9 cellular contexts compared by ENCODE assay signal in the genomic region with DNA sequence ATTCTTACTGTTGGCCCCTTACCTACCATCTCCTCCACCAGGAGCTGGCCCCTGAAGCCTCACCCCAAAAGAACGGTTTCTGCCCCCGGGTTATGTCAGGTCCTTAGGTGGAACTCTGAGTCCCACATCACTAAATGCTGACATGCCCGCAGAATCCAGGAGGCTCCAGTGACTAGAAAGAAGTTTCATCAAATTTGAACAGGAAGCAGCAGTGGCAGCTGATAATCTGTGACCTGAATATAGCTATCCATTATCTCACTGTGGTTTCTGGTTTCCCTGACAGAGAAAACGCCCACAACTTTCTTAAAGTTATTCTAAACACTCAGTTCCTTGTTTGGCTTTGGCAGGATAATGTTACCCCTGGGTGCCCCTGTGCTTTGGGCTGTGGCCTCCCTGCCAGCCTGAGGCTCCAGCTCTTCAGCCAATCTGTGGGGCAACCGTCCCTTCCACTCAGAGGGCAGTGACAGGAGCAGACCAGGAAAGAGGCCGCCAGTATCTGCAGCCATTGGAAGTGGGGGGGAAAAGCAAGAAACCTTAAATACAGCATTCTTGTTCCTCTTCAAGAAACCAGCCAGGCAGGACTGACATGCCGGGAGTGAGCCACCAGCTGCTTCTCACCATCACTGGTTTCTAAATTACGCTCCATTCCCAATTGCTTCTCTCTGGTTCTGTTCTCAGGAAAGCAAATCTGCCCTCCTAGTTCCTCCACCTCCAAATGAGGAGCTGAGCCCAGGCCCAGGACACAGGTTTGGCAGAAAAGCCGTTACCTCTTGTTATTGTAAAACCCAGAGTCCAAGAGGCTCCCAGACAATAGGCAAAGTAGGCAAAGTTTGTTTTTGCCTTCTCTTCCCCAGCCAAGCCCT. TPM values are rescaled to one million over a fixed set of nuclear protein-coding genes. Genes with fewer than 3 reads are reported as not detected.
A peak's percentile ranks its signal among the peaks of the same experiment; 100 is the strongest.
DNase-seq lines count a peak whose midpoint lies in the region; ATAC-seq and TF ChIP-seq lines count a peak whose summit lies in the region.
"Had no signal": no experiment of that assay in that cellular context is flagged by ENCODE, and none has a peak within 500 bp of the region (broad histone marks: within the 10 kb centered on the region; RNA-seq: fewer than 3 reads in every experiment).

No MANE protein-coding gene starts in this region.

- no peaks in the 10 kb centered on the region for H3K27me3 Mint-ChIP-seq in chondrocyte (ENCODE audit: low read depth)

- DNase-seq in activated T-cell treated with anti-CD3 and anti-CD28 coated beads for 24 hours (ENCODE audit: low read depth) (peak; percentile 22), activated T-cell treated with anti-CD3 and anti-CD28 coated beads for 4 hours (no peak), SIG-M5 (lab: John Stamatoyannopoulos, UW) (peak; percentile 69), chondrocyte (ENCODE audit: low spot score) (no peak), NCI-H1105 treated with DMSO at 0.1 percent for 48 hours (lab: John Stamatoyannopoulos, UW) (no peak), ecto neural progenitor cell (ENCODE audit: low spot score) (no peak)

- H3K36me3 ChIP-seq in mucosa of rectum (ENCODE audit: control insufficient read depth in 2 of 2, insufficient read depth in 2 of 2, low read length in 2 of 2), result no peaks in the 10 kb centered on the region

- peak overlapping the region in 1 of 2 donors; percentile 16 for H3K4me3 ChIP-seq in mucosa of rectum (ENCODE audit: low read length in 2 of 2)

- H3K9me3 Mint-ChIP-seq in chondrocyte (ENCODE audit: low read depth), result no peaks in the 10 kb centered on the region

- H3K4me3 Mint-ChIP-seq in chondrocyte (ENCODE audit: unreplicated experiment), result no peak overlapping the region

- ATAC-seq in HG03066 (IDR thresholded peaks at IDR 0.05; ENCODE audit: low read depth, unreplicated experiment), result peak; percentile 39

- peak overlapping the region; percentile 87 for H3K27ac Mint-ChIP-seq in chondrocyte (ENCODE audit: unreplicated experiment)

- no peaks in the 10 kb centered on the region for H3K27me3 ChIP-seq in mucosa of rectum (ENCODE audit: control insufficient read depth in 2 of 2, insufficient read depth in 2 of 2, low read length in 2 of 2)

- H3K27ac ChIP-seq in mucosa of rectum (ENCODE audit: low read depth in 2 of 2, low read length in 2 of 2), result peak overlapping the region; percentile 51 to 74
- H3K27ac ChIP-seq: C4-2B had no signal

- H3K9me3 ChIP-seq in mucosa of rectum (ENCODE audit: control insufficient read depth in 2 of 2, low read length in 2 of 2), result no peaks in the 10 kb centered on the region

- no peak for TF ChIP-seq CTCF in chondrocyte (IDR thresholded peaks at IDR 0.05)

- H3K4me1 ChIP-seq in mucosa of rectum (ENCODE audit: control insufficient read depth in 2 of 2, insufficient read depth in 2 of 2, low read length in 2 of 2), result peaks cover 10 to 13% of the 10 kb centered on the region in 2 donors

- H3K4me1 Mint-ChIP-seq in chondrocyte (ENCODE audit: low read depth), result peaks cover 15% of the 10 kb centered on the region

- H3K36me3 Mint-ChIP-seq in chondrocyte (ENCODE audit: low read depth), result no peaks in the 10 kb centered on the region

- peak overlapping the region in 1 of 2 donors; percentile 47 for H3K9ac ChIP-seq in mucosa of rectum (ENCODE audit: low read depth in 1 of 2, low read length in 2 of 2)

RNA-seq across cellular contexts. Expression of a gene that starts 41.2 kb away (rescaled TPM):
- 429 to 498 TPM (median 485 TPM) in 3 replicates for total RNA-seq in chondrocyte

RNA-seq across cellular contexts. Expression of a gene that starts 45.8 kb away (rescaled TPM):
- total RNA-seq in chondrocyte, result 54.2 to 84.9 TPM (median 54.8 TPM) in 3 replicates

Comparison
In these comparisons a context has a peak if more than half of its experiments do, and no peak if none do; other contexts are left out.
1. DNase-seq: peak in activated T-cell treated with anti-CD3 and anti-CD28 coated beads for 24 hours (single experiment) and SIG-M5 (single experiment); none in activated T-cell treated with anti-CD3 and anti-CD28 coated beads for 4 hours (single experiment), chondrocyte (single experiment), NCI-H1105 treated with DMSO at 0.1 percent for 48 hours (single experiment) and ecto neural progenitor cell (single experiment).